Comparison of ENCODE assay signal across 8 cellular contexts in genomic region chrX:16695079-16695676, GRCh38. TPM values are rescaled to one million over a fixed set of nuclear protein-coding genes. Genes with fewer than 3 reads are reported as not detected.
DNase-seq lines count a peak whose midpoint lies in the region; ATAC-seq, FAIRE-seq and TF ChIP-seq lines count a peak whose summit lies in the region.

No MANE protein-coding gene starts in this region.

- no peak overlapping the region for H3K4me3 ChIP-seq in SJCRH30
- no peak overlapping the region for H3K4me3 ChIP-seq in heart left ventricle
- no peak overlapping the region for H3K4me3 ChIP-seq in small intestine (ENCODE audit: low read depth in 1 of 2, low read length in 2 of 2)

- H3K9me3 ChIP-seq in SJCRH30 (replicated peaks) (no peaks in the 10 kb centered on the region), heart left ventricle (no peaks in the 10 kb centered on the region), small intestine (ENCODE audit: control insufficient read depth, low read depth) (no peaks in the 10 kb centered on the region)

- peak; percentile 74 for ATAC-seq in HG02870 (IDR thresholded peaks at IDR 0.05; ENCODE audit: unreplicated experiment)
- peak in 2 of 4 donors; percentile 60 to 64 for ATAC-seq in heart left ventricle
- ATAC-seq in GM21423 (IDR thresholded peaks at IDR 0.05; ENCODE audit: unreplicated experiment), result no peak
- ATAC-seq in GM21515 (IDR thresholded peaks at IDR 0.05; ENCODE audit: unreplicated experiment), result no peak

- TF ChIP-seq POLR2A in heart left ventricle (IDR thresholded peaks at IDR 0.05), result no peak

- H3K27me3 ChIP-seq in SJCRH30 (no peaks in the 10 kb centered on the region), heart left ventricle (peaks cover 0 to 9% (median 0%) of the 10 kb centered on the region in 9 donors), small intestine (ENCODE audit: control insufficient read depth in 2 of 2, insufficient read depth in 2 of 2, low read length in 2 of 2) (no peaks in the 10 kb centered on the region)

- no peaks in the 10 kb centered on the region for H3K4me1 ChIP-seq in SJCRH30
- no peaks in the 10 kb centered on the region for H3K4me1 ChIP-seq in heart left ventricle
- H3K4me1 ChIP-seq in small intestine (ENCODE audit: control insufficient read depth in 2 of 2, insufficient read depth in 1 of 2, low read depth in 1 of 2, low read length in 1 of 2), result no peaks in the 10 kb centered on the region

- POLR2A ChIA-PET in GM10248 (lab: Yijun Ruan, JAX), result no interaction called here

- intact Hi-C loops in heart left ventricle (cut with DNase I), result loop anchor here in 2 of 10 donors (10.0 kb wide), 3 partner anchors 570 to 1010 kb away; partner anchors contain the start of gene GRPR (in 1 of the 2)

- H3K27ac ChIP-seq in SJCRH30, result no peak overlapping the region
- no peak overlapping the region for H3K27ac ChIP-seq in heart left ventricle
- no peak overlapping the region for H3K27ac ChIP-seq in small intestine (ENCODE audit: low read depth in 1 of 2, low read length in 1 of 2)

- DNase-seq in GM10248 (ENCODE audit: extremely low spot score) (peak; percentile 68), SJCRH30 (peak; percentile 48 to 79), heart left ventricle (peak in 3 of 5 donors; percentile 18 to 47 (median 40)), small intestine (peak; percentile 25)
- DNase-seq in activated naive CD4-positive, alpha-beta T cell treated with anti-CD3 and anti-CD28 coated beads, Interleukin-2, amount 50 U/mL, for 16 hours, result peak; percentile 60

- no peak for FAIRE-seq in small intestine (lab: Jason Lieb, UNC)

- CTCF ChIA-PET in GM10248 (lab: Yijun Ruan, JAX), result interaction anchor here (1.4 to 2.2 kb wide), 5 partner anchors 10 to 32 kb away, joined by 3 to 7 read pairs (median 7); no protein-coding TSS in a partner anchor

- peak; percentile 67 for TF ChIP-seq CTCF in GM10248 (IDR thresholded peaks at IDR 0.05; ENCODE audit: control extremely low read depth, extremely low read depth, low read depth, missing control alignments)
- TF ChIP-seq CTCF in heart left ventricle (IDR thresholded peaks at IDR 0.05), result peak; percentile 65 to 93 (median 74)

- WGBS in heart left ventricle, 4 donors, result 43 to 56% (median 45%) methylated on average over 10 of the region's 10 CpGs
- 46 to 59% (median 50%) methylated on average over 10 of the region's 10 CpGs for WGBS in small intestine, 3 donors

- H3K36me3 ChIP-seq in SJCRH30 (peaks cover 28% of the 10 kb centered on the region), heart left ventricle (peaks cover 0 to 55% (median 23%) of the 10 kb centered on the region in 9 donors), small intestine (ENCODE audit: control insufficient read depth in 2 of 2, insufficient read depth in 2 of 2, low read length in 2 of 2) (no peaks in the 10 kb centered on the region)

RNA-seq across cellular contexts. Expression of gene CTPS2, which starts 17.3 kb away (rescaled TPM):
- total RNA-seq in SJCRH30 (2014; rRNA removed; shearing (Covaris generic)), result 39.1 and 41.3 TPM in 2 replicates
- 1 to 10 TPM; 3.9 to 8.3 (median 5.3) TPM for total RNA-seq in heart left ventricle
- 1 to 10 TPM; 3.1 to 4.2 TPM for polyA plus RNA-seq in heart left ventricle
- 10 to 100 TPM; 10.3 to 57.0 (median 17.6) TPM for polyA plus RNA-seq in small intestine

RNA-seq across cellular contexts. Expression of gene SYAP1, which starts 24.2 kb away (rescaled TPM):
- total RNA-seq in SJCRH30 (2014; rRNA removed; shearing (Covaris generic)), result 48.8 and 49.8 TPM in 2 replicates
- total RNA-seq in heart left ventricle, result 10 to 100 TPM; 15.0 to 23.4 (median 17.3) TPM
- polyA plus RNA-seq in heart left ventricle, result 10 to 100 TPM; 10.1 to 14.5 TPM
- 10 to 100 TPM; 17.6 to 30.4 (median 23.0) TPM for polyA plus RNA-seq in small intestine

RNA-seq across cellular contexts. Expression of gene S100G, which starts 45.2 kb away (rescaled TPM):
- not detected in 2 replicates for total RNA-seq in SJCRH30 (2014; rRNA removed; shearing (Covaris generic))
- total RNA-seq in heart left ventricle, result not detected
- polyA plus RNA-seq in heart left ventricle (not detected), small intestine (100 to 1,000 TPM in 1 of 3 donors, 10 to 100 TPM in 2; 28.9 to 295 (median 34.9) TPM)
